ENCODE assay signal across 7 cellular contexts in genomic region chr15:66386204-66387123, GRCh38.
DNase-seq lines count a peak whose midpoint lies in the region; ATAC-seq and TF ChIP-seq lines count a peak whose summit lies in the region.

MAP2K1 (plus strand) TSS chr15:66386912; CDS start chr15:66387348, 436 bp downstream.

- peak; percentile 69 for TF ChIP-seq CTCF in astrocyte of the cerebellum (IDR thresholded peaks at IDR 0.05; ENCODE audit: low read depth, low read length, missing control alignments)

- TF ChIP-seq POLR2A in GM18505 (IDR thresholded peaks at IDR 0.05; ENCODE audit: borderline replicate concordance, extremely low read depth, insufficient read depth, insufficient read length) = peak; percentile 69

- H3K4me3 ChIP-seq in astrocyte of the cerebellum (ENCODE audit: low read depth, low read length) = peak within 1 kb of the TSS; percentile 85

- DNase-seq in NCI-H1930 (lab: John Stamatoyannopoulos, UW) = peak; percentile 93 to 98
- DNase-seq in T-helper 22 cell (ENCODE audit: low read depth) = peak; percentile 97
- DNase-seq in astrocyte of the cerebellum (ENCODE audit: low read depth) = peak; percentile 93
- peak; percentile 97 for DNase-seq in hepatic stellate cell (ENCODE audit: low spot score)
- peak; percentile 97 for DNase-seq in retina

- ATAC-seq in GM18505 (IDR thresholded peaks at IDR 0.05; ENCODE audit: unreplicated experiment) = peak; percentile 77
- ATAC-seq in HG02973 (IDR thresholded peaks at IDR 0.05; ENCODE audit: unreplicated experiment) = peak; percentile 59

- in situ Hi-C loops in astrocyte of the cerebellum (cut with HindIII; ENCODE audit: low sequenced_read_pairs) = no loop called here

Comparison
In these comparisons a context has a peak if more than half of its experiments do, and no peak if none do; other contexts are left out.
1. Peak in every context shown above with its lines: DNase-seq, ATAC-seq and H3K4me3 ChIP-seq.